Comparison of ENCODE assay signal across 1 cellular context in genomic region chr16:69311115-69311532, GRCh38.
TF ChIP-seq lines count a peak whose summit lies in the region.

TSS of gene VPS4A (plus strand) at chr16:69311350. CDS start at chr16:69311512, 162 bp downstream.

TF ChIP-seq in HepG2, 621 proteins besides CTCF, POLR2A, EP300 and RAD21 (continued from another document and continues in another):
- no peak for TF ChIP-seq KIAA2018 (CRISPR knock-in tag; IDR thresholded peaks at IDR 0.05; ENCODE audit: borderline replicate concordance)
- no peak for TF ChIP-seq FOXK1 (CRISPR knock-in tag; IDR thresholded peaks at IDR 0.05; ENCODE audit: borderline replicate concordance, low read depth)
- no peak for TF ChIP-seq SMYD3 (CRISPR knock-in tag; IDR thresholded peaks at IDR 0.05)
- no peak for TF ChIP-seq NFE2 (CRISPR knock-in tag; IDR thresholded peaks at IDR 0.05)
- no peak for TF ChIP-seq ZNF710 (CRISPR knock-in tag; IDR thresholded peaks at IDR 0.05; ENCODE audit: borderline replicate concordance)
- TF ChIP-seq MAFK (conservative IDR thresholded peaks at IDR 0.05 in 1 of 2, IDR thresholded peaks at IDR 0.05 in 1 of 2; ENCODE audit: low read length in 2 of 2) = no peak
- TF ChIP-seq ZBTB4 (CRISPR knock-in tag; IDR thresholded peaks at IDR 0.05; ENCODE audit: borderline replicate concordance) = no peak
- TF ChIP-seq CSRNP2 (CRISPR knock-in tag; conservative IDR thresholded peaks at IDR 0.05; ENCODE audit: low read depth) = no peak
- TF ChIP-seq CEBPB (IDR thresholded peaks at IDR 0.05; ENCODE audit: borderline replicate concordance, low read depth, low read length) = no peak
- peak; percentile 52; the same call in 1 of the 2 replicates for TF ChIP-seq RFX5 (IDR thresholded peaks at IDR 0.05; ENCODE audit: low read depth, low read length)
- TF ChIP-seq EZH2 (conservative IDR thresholded peaks at IDR 0.05; ENCODE audit: low read depth, low read length) = no peak
- peak; percentile 72; the same call in 1 of the 2 replicates for TF ChIP-seq ZNF687 (CRISPR knock-in tag; IDR thresholded peaks at IDR 0.05)
- TF ChIP-seq NRL (CRISPR knock-in tag; IDR thresholded peaks at IDR 0.05; ENCODE audit: borderline replicate concordance) = no peak; the same call in 1 of the 2 replicates
- TF ChIP-seq MLX (CRISPR knock-in tag; IDR thresholded peaks at IDR 0.05) = no peak
- no peak for TF ChIP-seq FOXM1 (CRISPR knock-in tag; IDR thresholded peaks at IDR 0.05)
- peak; percentile 93 for TF ChIP-seq ZNF784 (CRISPR knock-in tag; IDR thresholded peaks at IDR 0.05; ENCODE audit: borderline replicate concordance)
- TF ChIP-seq FOXA1 (IDR thresholded peaks at IDR 0.05) = no peak
- peak; percentile 26; the same call in 1 of the 2 replicates for TF ChIP-seq FOXA1 (CRISPR knock-in tag; IDR thresholded peaks at IDR 0.05)
